In genomic region chr2:204282525-204282924, GRCh38 we compare ENCODE assay signal across 14 cellular contexts.
A peak's percentile ranks its signal among the peaks of the same experiment; 100 is the strongest.
DNase-seq lines count a peak whose midpoint lies in the region; ATAC-seq, FAIRE-seq and TF ChIP-seq lines count a peak whose summit lies in the region.
"Had no signal": no experiment of that assay in that cellular context is flagged by ENCODE, and none has a peak within 500 bp of the region (broad histone marks: within the 10 kb centered on the region; RNA-seq: fewer than 3 reads in every experiment).

No MANE protein-coding gene starts in this region.

- 10% methylated on average over 4 of the region's 4 CpGs for WGBS in A549 (ENCODE audit: missing lambda C conversion rate)

- no peak for TF ChIP-seq CTCF in A549 (IDR thresholded peaks at IDR 0.05)
- no peak for TF ChIP-seq CTCF in GM13976 (IDR thresholded peaks at IDR 0.05; ENCODE audit: borderline replicate concordance, control extremely low read depth, extremely low read depth, insufficient read depth, missing control alignments)

- DNase-seq in A549 (ENCODE audit: low read depth in 1 of 2, low spot score in 1 of 2) (peak in 1 of 2 experiments; percentile 13), H7 (peak; percentile 49), NT2/D1 (ENCODE audit: low read depth, low spot score) (peak; percentile 92), islet precursor cell (peak; percentile 59), GM13976 (ENCODE audit: low spot score) (no peak), NCI-H82 treated with DMSO at 0.1 percent for 48 hours (lab: John Stamatoyannopoulos, UW; ENCODE audit: unreplicated experiment) (no peak)
- DNase-seq in effector memory CD4-positive, alpha-beta T cell: no peak
- DNase-seq: activated CD4-positive, alpha-beta T cell treated with anti-CD3 and anti-CD28 coated beads for 48 hours; activated effector memory CD4-positive, alpha-beta T cell treated with Interleukin-2 at 50 U/mL for 16 hours; foreskin fibroblast; GOT3 had no signal

- H3K4me2 ChIP-seq in A549: 0 out of 3 replicates have a peak overlapping the region, but pooled peaks have one; percentile 8

- no peak for TF ChIP-seq RAD21 in A549 (conservative IDR thresholded peaks at IDR 0.05 in 1 of 2, IDR thresholded peaks at IDR 0.05 in 1 of 2)

- no peaks in the 10 kb centered on the region; the same call in 1 of the 2 replicates for H3K27me3 ChIP-seq in H7 (ENCODE audit: control insufficient read depth, insufficient read depth, low read length)
- H3K27me3 ChIP-seq in NT2/D1 (ENCODE audit: insufficient read depth, insufficient read length): no peaks in the 10 kb centered on the region
- H3K27me3 ChIP-seq in effector memory CD4-positive, alpha-beta T cell (replicated peaks; ENCODE audit: control insufficient read depth, insufficient read depth, low read length, poor library complexity, severe bottlenecking): no peaks in the 10 kb centered on the region

- CTCF ChIA-PET in A549 (lab: Yijun Ruan, JAX): no interaction called here

- no peak overlapping the region for H3K27ac ChIP-seq in A549
- H3K27ac ChIP-seq in effector memory CD4-positive, alpha-beta T cell (ENCODE audit: insufficient read depth, low read length, poor library complexity, severe bottlenecking): no peak overlapping the region
- H3K27ac ChIP-seq: SK-N-MC had no signal

- no peak for FAIRE-seq in A549 (lab: Jason Lieb, UNC)
- FAIRE-seq: colon had no signal

- in situ Hi-C loops in GM13976 (cut with MboI; ENCODE audit: low sequenced_read_pairs, unreplicated experiment): no loop called here

- TF ChIP-seq EP300 in A549 (IDR thresholded peaks at IDR 0.05): no peak

- POLR2A ChIA-PET in A549 (lab: Yijun Ruan, JAX): interaction anchor here (1.0 kb wide), 1 partner anchor 1400 kb away, joined by 3 read pairs; the partner anchor contains the start of gene NRP2

- H3K9ac ChIP-seq in NT2/D1 (ENCODE audit: insufficient read length, low read depth): no peak overlapping the region

- no peaks in the 10 kb centered on the region for H3K4me1 ChIP-seq in A549
- no peaks in the 10 kb centered on the region for H3K4me1 ChIP-seq in NT2/D1 (ENCODE audit: insufficient read depth, insufficient read length)
- no peaks in the 10 kb centered on the region for H3K4me1 ChIP-seq in effector memory CD4-positive, alpha-beta T cell (ENCODE audit: control insufficient read depth, insufficient read depth, low read length, poor library complexity, severe bottlenecking)

- H3K4me3 ChIP-seq in A549 (no peak overlapping the region), H7 (ENCODE audit: insufficient read depth, low read depth, low read length) (no peak overlapping the region), NT2/D1 (ENCODE audit: insufficient read length, low read depth) (no peak overlapping the region)
- no peak overlapping the region for H3K4me3 ChIP-seq in effector memory CD4-positive, alpha-beta T cell (ENCODE audit: insufficient read depth, low read depth, low read length, poor library complexity, severe bottlenecking)
- H3K4me3 ChIP-seq: SK-N-MC had no signal

- 0 out of 6 replicates have a peak, but pooled peaks of 1 of the 2 experiments have one; percentile 34 for ATAC-seq in A549
- no peak for ATAC-seq in GM21515 (IDR thresholded peaks at IDR 0.05; ENCODE audit: unreplicated experiment)

- H3K36me3 ChIP-seq in H7 (replicated peaks; ENCODE audit: control insufficient read depth, insufficient read depth, low read length): no peaks in the 10 kb centered on the region
- no peaks in the 10 kb centered on the region for H3K36me3 ChIP-seq in NT2/D1 (ENCODE audit: insufficient read depth, insufficient read length, low read length)
- H3K36me3 ChIP-seq in effector memory CD4-positive, alpha-beta T cell (ENCODE audit: control insufficient read depth, insufficient read depth, low read length): no peaks in the 10 kb centered on the region

- TF ChIP-seq POLR2A in A549 (IDR thresholded peaks at IDR 0.05; ENCODE audit: low read length): no peak

- H3K9me3 ChIP-seq in A549 (no peaks in the 10 kb centered on the region), NT2/D1 (ENCODE audit: insufficient read depth, low read length) (peaks cover 7% of the 10 kb centered on the region; the same call in 1 of the 2 replicates)
- H3K9me3 ChIP-seq in effector memory CD4-positive, alpha-beta T cell (ENCODE audit: control insufficient read depth, low read length): no peaks in the 10 kb centered on the region

TF ChIP-seq in A549, 52 proteins besides CTCF, POLR2A, EP300 and RAD21:
- TF ChIP-seq ZC3H11A (IDR thresholded peaks at IDR 0.05): no peak
- no peak for TF ChIP-seq TFCP2L1 (CRISPR knock-in tag; IDR thresholded peaks at IDR 0.05)
- TF ChIP-seq POLR2AphosphoS2 (conservative IDR thresholded peaks at IDR 0.05; ENCODE audit: low read length): no peak
- no peak for TF ChIP-seq PBX3 (IDR thresholded peaks at IDR 0.05)
- TF ChIP-seq ESRRA (IDR thresholded peaks at IDR 0.05; ENCODE audit: borderline replicate concordance, low read length): no peak
- TF ChIP-seq CBX2 (IDR thresholded peaks at IDR 0.05; ENCODE audit: borderline replicate concordance, low read depth): no peak
- TF ChIP-seq MYC (IDR thresholded peaks at IDR 0.05; ENCODE audit: borderline replicate concordance, low read length): no peak
- no peak for TF ChIP-seq RFX5 (IDR thresholded peaks at IDR 0.05)
- no peak for TF ChIP-seq JUNB (IDR thresholded peaks at IDR 0.05)
- no peak for TF ChIP-seq HOXA7 (CRISPR knock-in tag; IDR thresholded peaks at IDR 0.05)
- no peak for TF ChIP-seq NPAS2 (CRISPR knock-in tag; IDR thresholded peaks at IDR 0.05; ENCODE audit: borderline replicate concordance)
- no peak for TF ChIP-seq JUN (IDR thresholded peaks at IDR 0.05)
- no peak for TF ChIP-seq MAFK (IDR thresholded peaks at IDR 0.05; ENCODE audit: partially characterized antibody)

Comparison
In these comparisons a context has a peak if more than half of its experiments do, and no peak if none do; other contexts are left out.
1. DNase-seq: peak in H7 (single experiment), NT2/D1 (single experiment) and islet precursor cell (single experiment); none in GM13976 (single experiment), NCI-H82 treated with DMSO at 0.1 percent for 48 hours (single experiment) and effector memory CD4-positive, alpha-beta T cell (0 of 3).